Comparison of ENCODE assay signal across 1 cellular context in the genomic region with DNA sequence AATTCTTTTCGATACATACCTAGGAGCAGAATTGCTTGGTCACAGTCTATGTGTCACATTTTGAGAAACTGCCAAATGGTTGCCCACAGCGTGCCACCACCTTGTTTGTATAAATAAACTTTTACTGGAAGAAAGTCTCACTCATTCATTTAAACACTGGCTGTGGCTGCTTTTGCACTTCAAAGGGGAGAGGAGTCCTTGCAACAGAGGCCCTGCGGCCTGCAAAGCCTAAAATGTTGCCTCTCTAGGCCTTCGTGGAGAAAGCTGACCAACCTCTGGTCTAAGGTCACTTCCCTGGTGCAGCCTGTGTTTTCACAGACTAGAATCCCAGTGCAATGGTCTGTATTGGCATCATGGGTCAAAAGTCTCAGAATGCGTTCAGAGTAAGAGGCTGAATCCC.
TF ChIP-seq lines count a peak whose summit lies in the region.

No MANE protein-coding gene starts in this region.

TF ChIP-seq in liver, 16 proteins besides CTCF, POLR2A, EP300 and RAD21 (continued from another document):
- TF ChIP-seq HNF4A (conservative IDR thresholded peaks at IDR 0.05) (peak; percentile 90 to 91), YY1 (IDR thresholded peaks at IDR 0.05) (peak; percentile 29), NR2F2 (IDR thresholded peaks at IDR 0.05) (peak; percentile 37), FOXA2 (IDR thresholded peaks at IDR 0.05) (no peak)
- TF ChIP-seq, protein P1, sequence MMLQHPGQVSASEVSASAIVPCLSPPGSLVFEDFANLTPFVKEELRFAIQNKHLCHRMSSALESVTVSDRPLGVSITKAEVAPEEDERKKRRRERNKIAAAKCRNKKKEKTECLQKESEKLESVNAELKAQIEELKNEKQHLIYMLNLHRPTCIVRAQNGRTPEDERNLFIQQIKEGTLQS (IDR thresholded peaks at IDR 0.05): peak; percentile 19
- TF ChIP-seq, protein P2, sequence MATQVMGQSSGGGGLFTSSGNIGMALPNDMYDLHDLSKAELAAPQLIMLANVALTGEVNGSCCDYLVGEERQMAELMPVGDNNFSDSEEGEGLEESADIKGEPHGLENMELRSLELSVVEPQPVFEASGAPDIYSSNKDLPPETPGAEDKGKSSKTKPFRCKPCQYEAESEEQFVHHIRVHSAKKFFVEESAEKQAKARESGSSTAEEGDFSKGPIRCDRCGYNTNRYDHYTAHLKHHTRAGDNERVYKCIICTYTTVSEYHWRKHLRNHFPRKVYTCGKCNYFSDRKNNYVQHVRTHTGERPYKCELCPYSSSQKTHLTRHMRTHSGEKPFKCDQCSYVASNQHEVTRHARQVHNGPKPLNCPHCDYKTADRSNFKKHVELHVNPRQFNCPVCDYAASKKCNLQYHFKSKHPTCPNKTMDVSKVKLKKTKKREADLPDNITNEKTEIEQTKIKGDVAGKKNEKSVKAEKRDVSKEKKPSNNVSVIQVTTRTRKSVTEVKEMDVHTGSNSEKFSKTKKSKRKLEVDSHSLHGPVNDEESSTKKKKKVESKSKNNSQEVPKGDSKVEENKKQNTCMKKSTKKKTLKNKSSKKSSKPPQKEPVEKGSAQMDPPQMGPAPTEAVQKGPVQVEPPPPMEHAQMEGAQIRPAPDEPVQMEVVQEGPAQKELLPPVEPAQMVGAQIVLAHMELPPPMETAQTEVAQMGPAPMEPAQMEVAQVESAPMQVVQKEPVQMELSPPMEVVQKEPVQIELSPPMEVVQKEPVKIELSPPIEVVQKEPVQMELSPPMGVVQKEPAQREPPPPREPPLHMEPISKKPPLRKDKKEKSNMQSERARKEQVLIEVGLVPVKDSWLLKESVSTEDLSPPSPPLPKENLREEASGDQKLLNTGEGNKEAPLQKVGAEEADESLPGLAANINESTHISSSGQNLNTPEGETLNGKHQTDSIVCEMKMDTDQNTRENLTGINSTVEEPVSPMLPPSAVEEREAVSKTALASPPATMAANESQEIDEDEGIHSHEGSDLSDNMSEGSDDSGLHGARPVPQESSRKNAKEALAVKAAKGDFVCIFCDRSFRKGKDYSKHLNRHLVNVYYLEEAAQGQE (IDR thresholded peaks at IDR 0.05): no peak
